In genomic region chr10:26675873-26676257, GRCh38 we compare ENCODE assay signal across 22 cellular contexts. TPM values are rescaled to one million over a fixed set of nuclear protein-coding genes. Genes with fewer than 3 reads are reported as not detected.
A peak's percentile ranks its signal among the peaks of the same experiment; 100 is the strongest.
DNase-seq lines count a peak whose midpoint lies in the region; ATAC-seq, FAIRE-seq and TF ChIP-seq lines count a peak whose summit lies in the region.
"Had no signal": no experiment of that assay in that cellular context is flagged by ENCODE, and none has a peak within 500 bp of the region (broad histone marks: within the 10 kb centered on the region; RNA-seq: fewer than 3 reads in every experiment).

No MANE protein-coding gene starts in this region.

- H3K9ac ChIP-seq in HepG2 (ENCODE audit: insufficient read depth, low read depth, low read length) = no peak overlapping the region
- H3K9ac ChIP-seq in SK-N-MC (ENCODE audit: insufficient read length) = peak overlapping the region; percentile 33
- H3K9ac ChIP-seq: BLaER1 treated with 17β-estradiol and CSF1 and Interleukin-3, amounts not matched to agents 10 nM and 100 nM had no signal

- no peaks in the 10 kb centered on the region for H3K36me3 ChIP-seq in HepG2 (replicated peaks in 1 of 2; ENCODE audit: control insufficient read depth in 1 of 2, insufficient read depth in 2 of 2, low read length in 2 of 2)
- H3K36me3 ChIP-seq in right lobe of liver = no peaks in the 10 kb centered on the region
- H3K36me3 ChIP-seq in SK-N-MC (ENCODE audit: insufficient read depth, low read length) = peaks cover 25% of the 10 kb centered on the region
- H3K36me3 ChIP-seq: BLaER1 treated with 17β-estradiol and CSF1 and Interleukin-3, amounts not matched to agents 10 nM and 100 nM had no signal

- H2AFZ ChIP-seq in HepG2 (ENCODE audit: low read length) = no peak overlapping the region

- ATAC-seq in HepG2 = no peak
- ATAC-seq in right lobe of liver = no peak
- no peak for ATAC-seq in HG03439 (IDR thresholded peaks at IDR 0.05; ENCODE audit: unreplicated experiment)
- no peak for ATAC-seq in foreskin keratinocyte
- ATAC-seq: CD8-positive, alpha-beta T cell; GM12878 had no signal

- H3K79me2 ChIP-seq in HepG2 (ENCODE audit: insufficient read depth, low read length) = no peaks in the 10 kb centered on the region

- no peaks in the 10 kb centered on the region for H4K20me1 ChIP-seq in HepG2 (ENCODE audit: insufficient read depth, low read length)
- H4K20me1 ChIP-seq: BLaER1 treated with 17β-estradiol and CSF1 and Interleukin-3, amounts not matched to agents 10 nM and 100 nM had no signal

- TF ChIP-seq CTCF in HepG2 (CRISPR knock-in tag; IDR thresholded peaks at IDR 0.05) (no peak), right lobe of liver (IDR thresholded peaks at IDR 0.05) (no peak), foreskin keratinocyte (conservative IDR thresholded peaks at IDR 0.05) (no peak)

- intact Hi-C loops in HepG2 (cut with micrococcal nuclease; ENCODE audit: unreplicated experiment) = no loop called here
- intact Hi-C loops in right lobe of liver (cut with DNase I) = no loop called here

- H3K27me3 ChIP-seq in HepG2 (ENCODE audit: control insufficient read depth in 1 of 2, insufficient read depth in 2 of 2, low read length in 2 of 2) (no peaks in the 10 kb centered on the region), right lobe of liver (no peaks in the 10 kb centered on the region), foreskin keratinocyte (no peaks in the 10 kb centered on the region)
- H3K27me3 ChIP-seq: BLaER1 treated with 17β-estradiol and CSF1 and Interleukin-3, amounts not matched to agents 10 nM and 100 nM had no signal

- FAIRE-seq in HepG2 (lab: Jason Lieb, UNC) (no peak), G401.6 (lab: Jason Lieb, UNC) (peak; percentile 63)
- FAIRE-seq: A204.1, D721Med, GM12878, GM12892, GM18507 had no signal

- no TSS peak for BruUV-seq in HepG2 (replicated peaks; lab: Mats Ljungman, UMichigan)

- no peaks in the 10 kb centered on the region for H3K4me1 ChIP-seq in HepG2 (ENCODE audit: insufficient read depth, low read length)
- H3K4me1 ChIP-seq in right lobe of liver = no peaks in the 10 kb centered on the region
- H3K4me1 ChIP-seq in foreskin keratinocyte = no peaks in the 10 kb centered on the region
- H3K4me1 ChIP-seq: Caco-2 had no signal

- in situ Hi-C loops in HepG2 (cut with HindIII; ENCODE audit: extremely low pct_ligation_motif_present, low pct_unique_long_range_greater_than_20kb) = no loop called here

- H3K27ac ChIP-seq in HepG2 (ENCODE audit: extremely low read length, insufficient read depth, low read length) (no peak overlapping the region), right lobe of liver (no peak overlapping the region), SK-N-MC (peak overlapping the region; percentile 100), foreskin keratinocyte (no peak overlapping the region)
- H3K27ac ChIP-seq: BLaER1 treated with 17β-estradiol and CSF1 and Interleukin-3, amounts not matched to agents 10 nM and 100 nM; C4-2B had no signal

- no peak for TF ChIP-seq EP300 in HepG2 (IDR thresholded peaks at IDR 0.05; ENCODE audit: low read depth in 2 of 2, low read length in 2 of 2)
- TF ChIP-seq EP300 in HepG2 (CRISPR knock-in tag; IDR thresholded peaks at IDR 0.05; ENCODE audit: borderline replicate concordance) = no peak

- H3K4me3 ChIP-seq in HepG2 (replicated peaks in 1 of 3; ENCODE audit: insufficient read depth in 1 of 3, low read depth in 2 of 3, low read length in 3 of 3) (no peak overlapping the region), right lobe of liver (no peak overlapping the region), SK-N-MC (peak overlapping the region; percentile 84)
- H3K4me3 ChIP-seq: BLaER1 treated with 17β-estradiol and CSF1 and Interleukin-3, amounts not matched to agents 10 nM and 100 nM; GM12878 had no signal

- H3K4me2 ChIP-seq in HepG2 (ENCODE audit: low read depth, low read length) = no peak overlapping the region
- H3K4me2 ChIP-seq: BLaER1 treated with 17β-estradiol and CSF1 and Interleukin-3, amounts not matched to agents 10 nM and 100 nM had no signal

- 33% methylated on average over 1 of the region's 1 CpG for WGBS in HepG2 (ENCODE audit: low lambda C conversion rate)
- 86% methylated on average over 1 of the region's 1 CpG for WGBS in right lobe of liver (ENCODE audit: insufficient coverage, low coverage, low lambda C conversion rate, missing lambda C conversion rate)

- POLR2A ChIA-PET in HepG2 (lab: Yijun Ruan, JAX) = no interaction called here

- no peak for TF ChIP-seq RAD21 in HepG2 (CRISPR knock-in tag; IDR thresholded peaks at IDR 0.05)

- DNase-seq in HepG2 (ENCODE audit: low spot score) = no peak
- no peak for DNase-seq in right lobe of liver
- peak; percentile 78 for DNase-seq in SK-N-MC (ENCODE audit: low read depth, low spot score)
- DNase-seq in foreskin keratinocyte = no peak
- no peak for DNase-seq in NCI-H748 treated with DMSO at 0.1 percent for 48 hours (lab: John Stamatoyannopoulos, UW)
- DNase-seq: 8988T; AML-193; Caco-2; Calu3; CD4-positive, alpha-beta T cell; CD8-positive, alpha-beta T cell; DMS79 treated with DMSO at 0.1 percent for 48 hours; GDM1 had no signal

- CTCF ChIA-PET in HepG2 (lab: Yijun Ruan, JAX; ENCODE audit: low intra/inter-chr PET ratio, low total read pairs) = no interaction called here

- TF ChIP-seq POLR2A in HepG2 (IDR thresholded peaks at IDR 0.05; ENCODE audit: insufficient read depth in 1 of 2, low read depth in 2 of 2, low read length in 2 of 2) = no peak
- TF ChIP-seq POLR2A in right lobe of liver (IDR thresholded peaks at IDR 0.05) = no peak

- H3K9me3 ChIP-seq in HepG2 (ENCODE audit: low read length) (no peaks in the 10 kb centered on the region), right lobe of liver (no peaks in the 10 kb centered on the region), SK-N-MC (ENCODE audit: low read depth, low read length) (no peaks in the 10 kb centered on the region)
- H3K9me3 ChIP-seq: Caco-2 had no signal

TF ChIP-seq in HepG2, 621 proteins besides CTCF, POLR2A, EP300 and RAD21:
- TF ChIP-seq ZNF207 (IDR thresholded peaks at IDR 0.05; ENCODE audit: borderline replicate concordance) = no peak
- 0 out of 2 replicates have a peak, but pooled peaks have one; percentile 51 for TF ChIP-seq PCBP1 (IDR thresholded peaks at IDR 0.05; ENCODE audit: borderline replicate concordance, low read depth, low read length)

RNA-seq across cellular contexts. Expression of gene PDSS1, which starts 21.6 kb away (rescaled TPM):
- 19.3 and 23.0 TPM in 2 replicates for total RNA-seq in HepG2 (2016; rRNA removed; fragmentation: Illumina TruSeq; extraction: Trizol)
- 8.9 and 10.4 TPM in 2 replicates for total RNA-seq in HepG2 (2016; cell fraction: cytosol; rRNA removed; fragmentation: Illumina TruSeq; extraction: Trizol; ENCODE audit: low read depth)
- 18.1 and 24.0 TPM in 2 replicates for total RNA-seq in HepG2 (2016; cell fraction: insoluble cytoplasmic fraction; rRNA removed; fragmentation: Illumina TruSeq; extraction: Trizol)
- 13.9 and 14.1 TPM in 2 replicates for total RNA-seq in HepG2 (2016; cell fraction: membrane; rRNA removed; fragmentation: Illumina TruSeq; extraction: Trizol)
- 18.5 and 18.6 TPM in 2 replicates for total RNA-seq in HepG2 (2016; cell fraction: nucleus; rRNA removed; fragmentation: Illumina TruSeq; extraction: Trizol)
- polyA plus RNA-seq in HepG2 (2011; rRNA removed) = 14.9 and 18.7 TPM in 2 replicates
- 12.4 and 13.6 TPM in 2 replicates for polyA plus RNA-seq in HepG2 (2011; cell fraction: cytosol; rRNA removed)
- polyA plus RNA-seq in HepG2 (2011; cell fraction: nucleus; rRNA removed) = 11.2 and 14.0 TPM in 2 replicates
- polyA plus RNA-seq in HepG2 (2012) = 7.2 and 8.5 TPM in 2 replicates
- polyA plus RNA-seq in HepG2 (2016; cell fraction: cytosol; fragmentation: Illumina TruSeq; extraction: Trizol; ENCODE audit: low read depth) = 7.5 and 8.0 TPM in 2 replicates
- 23.8 and 26.4 TPM in 2 replicates for polyA plus RNA-seq in HepG2 (2016; cell fraction: insoluble cytoplasmic fraction; fragmentation: Illumina TruSeq; extraction: Trizol; ENCODE audit: low read depth)
- polyA plus RNA-seq in HepG2 (2016; cell fraction: membrane; fragmentation: Illumina TruSeq; extraction: Trizol; ENCODE audit: low read depth) = 11.8 and 11.9 TPM in 2 replicates
- 30.9 and 33.0 TPM in 2 replicates for polyA plus RNA-seq in HepG2 (2016; cell fraction: nucleus; fragmentation: Illumina TruSeq; extraction: Trizol; ENCODE audit: insufficient read depth, low read depth)
- 12.9 and 16.6 TPM in 2 replicates for polyA minus RNA-seq in HepG2 (2011; rRNA and poly(A)+ RNA removed; ENCODE audit: low replicate concordance)
- 3.7 and 8.4 TPM in 2 replicates for polyA minus RNA-seq in HepG2 (2011; cell fraction: cytosol; rRNA and poly(A)+ RNA removed)
- 16.9 and 20.2 TPM in 2 replicates for polyA minus RNA-seq in HepG2 (2011; cell fraction: nucleus; rRNA and poly(A)+ RNA removed)
- total RNA-seq in right lobe of liver = 10 to 100 TPM in 2 of 6 experiments, 1 to 10 TPM in 4; 2.3 to 15.9 (median 4.1) TPM
- 18.0 and 20.3 TPM in 2 replicates for total RNA-seq in foreskin keratinocyte
- 15.6 and 19.7 TPM in 2 replicates for polyA plus RNA-seq in foreskin keratinocyte
